In the genomic region with DNA sequence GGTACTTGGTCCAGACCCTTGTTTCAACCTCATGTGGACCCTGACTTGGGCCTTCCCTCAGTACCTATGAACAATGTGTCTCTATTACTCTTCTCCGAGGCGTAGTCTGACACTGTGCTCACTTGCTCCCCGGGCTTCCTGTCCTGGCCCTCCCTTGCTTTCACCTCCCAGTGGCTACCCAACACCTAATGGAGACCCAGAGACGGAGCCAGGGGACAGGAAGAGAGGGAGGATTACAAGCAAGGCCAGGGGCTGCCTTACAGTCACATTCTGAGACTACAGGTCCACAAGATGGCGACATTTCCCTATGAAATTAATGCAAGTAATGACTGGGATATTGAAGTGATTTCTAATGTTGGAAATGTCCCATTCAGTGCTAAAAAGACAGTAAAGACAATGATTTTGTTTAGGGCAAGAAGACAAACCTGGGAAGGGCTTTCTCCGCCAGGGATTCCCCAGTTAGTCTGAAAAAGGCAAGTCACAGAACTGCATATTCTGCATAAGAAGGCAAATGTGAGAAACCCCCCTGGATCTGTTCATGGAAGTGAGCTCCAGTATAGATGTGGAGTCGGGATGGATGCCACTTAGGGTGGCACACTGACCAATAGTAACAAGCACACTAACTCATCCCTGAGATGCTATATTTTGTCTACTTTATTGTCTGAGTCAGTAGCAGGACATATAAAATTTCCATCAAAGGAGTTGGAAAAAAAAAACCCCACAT, we compare ENCODE assay signal across 8 cellular contexts. TPM values are rescaled to one million over a fixed set of nuclear protein-coding genes. Genes with fewer than 3 reads are reported as not detected.
DNase-seq lines count a peak whose midpoint lies in the region; ATAC-seq, FAIRE-seq and TF ChIP-seq lines count a peak whose summit lies in the region.

No MANE protein-coding gene starts in this region.

- intact Hi-C loops in colonic mucosa (cut with DNase I): loop anchor here (5.0 to 10.0 kb wide), 2 partner anchors 158 to 515 kb away; no protein-coding TSS in a partner anchor

- peak; percentile 82 to 89 for TF ChIP-seq RAD21 in liver (IDR thresholded peaks at IDR 0.05)

- TF ChIP-seq CTCF in D721Med (IDR thresholded peaks at IDR 0.05; ENCODE audit: insufficient read depth, missing control alignments): peak; percentile 86
- peak; percentile 63 for TF ChIP-seq CTCF in colonic mucosa (IDR thresholded peaks at IDR 0.05)
- peak; percentile 54 for TF ChIP-seq CTCF in liver (IDR thresholded peaks at IDR 0.05; ENCODE audit: low read depth, low read length, missing input control)

- CTCF ChIA-PET in HEK293T (lab: Yijun Ruan, JAX): interaction anchor here (0.6 to 1.9 kb wide), 5 partner anchors 10 to 526 kb away, joined by 3 to 9 read pairs (median 4); no protein-coding TSS in a partner anchor

- H3K9ac ChIP-seq in colonic mucosa (ENCODE audit: low read depth in 2 of 2, low read length in 2 of 2): no peak overlapping the region
- H3K9ac ChIP-seq in liver (ENCODE audit: low read depth in 1 of 2, low read length in 2 of 2): no peak overlapping the region

- no peak overlapping the region for H3K27ac ChIP-seq in colonic mucosa
- H3K27ac ChIP-seq in liver (ENCODE audit: low read depth in 1 of 2, low read length in 2 of 2): no peak overlapping the region

- H3K36me3 ChIP-seq in colonic mucosa (no peaks in the 10 kb centered on the region), liver (ENCODE audit: control insufficient read depth in 4 of 4, insufficient read depth in 3 of 4, low read depth in 1 of 4, low read length in 3 of 4) (no peaks in the 10 kb centered on the region)

- DNase-seq in D721Med (ENCODE audit: insufficient read length, low spot score) (peak; percentile 28), HEK293T (ENCODE audit: extremely low spot score) (peak; percentile 68), NCI-H2227 (lab: John Stamatoyannopoulos, UW; ENCODE audit: unreplicated experiment) (peak; percentile 73), colonic mucosa (peak; percentile 31)
- DNase-seq in activated CD4-positive, CD25-positive, alpha-beta regulatory T cell treated with anti-CD3 and anti-CD28 coated beads, Interleukin-2, amount 50 U/mL, for 16 hours (ENCODE audit: low read depth, low spot score): peak; percentile 23
- DNase-seq in stimulated activated CD8-positive, alpha-beta memory T cell treated with anti-CD3 and anti-CD28 coated beads, Interleukin-15, amount 100 ng/mL, for 1 hour (ENCODE audit: low read depth): peak; percentile 16

- ATAC-seq in HG03354 (IDR thresholded peaks at IDR 0.05; ENCODE audit: poor library complexity, severe bottlenecking, unreplicated experiment): no peak

- no peak overlapping the region for H3K4me3 ChIP-seq in colonic mucosa
- no peak overlapping the region for H3K4me3 ChIP-seq in liver (ENCODE audit: low read depth in 1 of 3, low read length in 3 of 3)

- H3K27me3 ChIP-seq in colonic mucosa: no peaks in the 10 kb centered on the region
- no peaks in the 10 kb centered on the region for H3K27me3 ChIP-seq in liver (ENCODE audit: control insufficient read depth in 4 of 4, insufficient read depth in 4 of 4, low read length in 3 of 4)

- no peaks in the 10 kb centered on the region for H3K9me3 ChIP-seq in colonic mucosa
- H3K9me3 ChIP-seq in liver (ENCODE audit: control insufficient read depth in 4 of 4, low read length in 3 of 4): no peaks in the 10 kb centered on the region

- POLR2A ChIA-PET in HEK293T (lab: Yijun Ruan, JAX): no interaction called here

- FAIRE-seq in D721Med (lab: Jason Lieb, UNC): peak; percentile 93

- H3K4me1 ChIP-seq in colonic mucosa (no peaks in the 10 kb centered on the region), liver (ENCODE audit: control insufficient read depth in 4 of 4, insufficient read depth in 4 of 4, low read length in 3 of 4) (no peaks in the 10 kb centered on the region)

- WGBS in liver: 65% methylated on average over 7 of the region's 7 CpGs

TF ChIP-seq in HEK293T, 16 proteins besides CTCF, POLR2A, EP300 and RAD21:
- TF ChIP-seq TARDBP (IDR thresholded peaks at IDR 0.05) (no peak), ELF4 (IDR thresholded peaks at IDR 0.05) (no peak), LEF1 (IDR thresholded peaks at IDR 0.05; ENCODE audit: borderline replicate concordance) (no peak), SUZ12 (IDR thresholded peaks at IDR 0.05) (no peak), FOXM1 (IDR thresholded peaks at IDR 0.05; ENCODE audit: borderline replicate concordance) (no peak), BHLHE40 (IDR thresholded peaks at IDR 0.05; ENCODE audit: borderline replicate concordance) (no peak), FOXA1 (IDR thresholded peaks at IDR 0.05) (no peak)
TF ChIP-seq in HEK293T: peak in this region for 0.

TF ChIP-seq in liver, 16 proteins besides CTCF, POLR2A, EP300 and RAD21:
- TF ChIP-seq, protein P1, sequence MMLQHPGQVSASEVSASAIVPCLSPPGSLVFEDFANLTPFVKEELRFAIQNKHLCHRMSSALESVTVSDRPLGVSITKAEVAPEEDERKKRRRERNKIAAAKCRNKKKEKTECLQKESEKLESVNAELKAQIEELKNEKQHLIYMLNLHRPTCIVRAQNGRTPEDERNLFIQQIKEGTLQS (IDR thresholded peaks at IDR 0.05): no peak
- TF ChIP-seq JUND (IDR thresholded peaks at IDR 0.05): no peak
- TF ChIP-seq FOXA2 (IDR thresholded peaks at IDR 0.05): no peak
- no peak for TF ChIP-seq TAF1 (conservative IDR thresholded peaks at IDR 0.05)
- TF ChIP-seq, protein P2, sequence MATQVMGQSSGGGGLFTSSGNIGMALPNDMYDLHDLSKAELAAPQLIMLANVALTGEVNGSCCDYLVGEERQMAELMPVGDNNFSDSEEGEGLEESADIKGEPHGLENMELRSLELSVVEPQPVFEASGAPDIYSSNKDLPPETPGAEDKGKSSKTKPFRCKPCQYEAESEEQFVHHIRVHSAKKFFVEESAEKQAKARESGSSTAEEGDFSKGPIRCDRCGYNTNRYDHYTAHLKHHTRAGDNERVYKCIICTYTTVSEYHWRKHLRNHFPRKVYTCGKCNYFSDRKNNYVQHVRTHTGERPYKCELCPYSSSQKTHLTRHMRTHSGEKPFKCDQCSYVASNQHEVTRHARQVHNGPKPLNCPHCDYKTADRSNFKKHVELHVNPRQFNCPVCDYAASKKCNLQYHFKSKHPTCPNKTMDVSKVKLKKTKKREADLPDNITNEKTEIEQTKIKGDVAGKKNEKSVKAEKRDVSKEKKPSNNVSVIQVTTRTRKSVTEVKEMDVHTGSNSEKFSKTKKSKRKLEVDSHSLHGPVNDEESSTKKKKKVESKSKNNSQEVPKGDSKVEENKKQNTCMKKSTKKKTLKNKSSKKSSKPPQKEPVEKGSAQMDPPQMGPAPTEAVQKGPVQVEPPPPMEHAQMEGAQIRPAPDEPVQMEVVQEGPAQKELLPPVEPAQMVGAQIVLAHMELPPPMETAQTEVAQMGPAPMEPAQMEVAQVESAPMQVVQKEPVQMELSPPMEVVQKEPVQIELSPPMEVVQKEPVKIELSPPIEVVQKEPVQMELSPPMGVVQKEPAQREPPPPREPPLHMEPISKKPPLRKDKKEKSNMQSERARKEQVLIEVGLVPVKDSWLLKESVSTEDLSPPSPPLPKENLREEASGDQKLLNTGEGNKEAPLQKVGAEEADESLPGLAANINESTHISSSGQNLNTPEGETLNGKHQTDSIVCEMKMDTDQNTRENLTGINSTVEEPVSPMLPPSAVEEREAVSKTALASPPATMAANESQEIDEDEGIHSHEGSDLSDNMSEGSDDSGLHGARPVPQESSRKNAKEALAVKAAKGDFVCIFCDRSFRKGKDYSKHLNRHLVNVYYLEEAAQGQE (IDR thresholded peaks at IDR 0.05): no peak
- no peak for TF ChIP-seq ZBTB33 (IDR thresholded peaks at IDR 0.05)
- TF ChIP-seq FOXA1 (IDR thresholded peaks at IDR 0.05): no peak
- no peak for TF ChIP-seq GABPA (IDR thresholded peaks at IDR 0.05 in 1 of 2, conservative IDR thresholded peaks at IDR 0.05 in 1 of 2)
- no peak for TF ChIP-seq SP1 (IDR thresholded peaks at IDR 0.05)
- no peak for TF ChIP-seq NR2F2 (IDR thresholded peaks at IDR 0.05)
- no peak for TF ChIP-seq MAX (IDR thresholded peaks at IDR 0.05)
- TF ChIP-seq HNF4G (IDR thresholded peaks at IDR 0.05): no peak
- no peak for TF ChIP-seq HNF4A (conservative IDR thresholded peaks at IDR 0.05)
- TF ChIP-seq YY1 (IDR thresholded peaks at IDR 0.05): no peak
- no peak for TF ChIP-seq RXRA (IDR thresholded peaks at IDR 0.05)
- TF ChIP-seq EGR1 (IDR thresholded peaks at IDR 0.05; ENCODE audit: low read depth in 2 of 2): no peak

RNA-seq across cellular contexts. Expression of gene ZBTB24, which starts 44.0 kb away (rescaled TPM):
- total RNA-seq in colonic mucosa (1 to 10 TPM; 5.4 to 7.6 TPM), liver (1 to 10 TPM; 3.0 to 3.9 TPM)
- 1 to 10 TPM; 1.2 to 1.5 TPM for polyA plus RNA-seq in liver

Comparison
In these comparisons a context has a peak if more than half of its experiments do, and no peak if none do; other contexts are left out.
1. DNase-seq: peak in every context shown above with its lines; median percentile 73 in NCI-H2227; 68 in HEK293T; 31 in colonic mucosa; 28 in D721Med; 23 in activated CD4-positive, CD25-positive, alpha-beta regulatory T cell treated with anti-CD3 and anti-CD28 coated beads, Interleukin-2, amount 50 U/mL, for 16 hours; 16 in stimulated activated CD8-positive, alpha-beta memory T cell treated with anti-CD3 and anti-CD28 coated beads, Interleukin-15, amount 100 ng/mL, for 1 hour.